ENCODE assay signal across 33 cellular contexts in the genomic region with DNA sequence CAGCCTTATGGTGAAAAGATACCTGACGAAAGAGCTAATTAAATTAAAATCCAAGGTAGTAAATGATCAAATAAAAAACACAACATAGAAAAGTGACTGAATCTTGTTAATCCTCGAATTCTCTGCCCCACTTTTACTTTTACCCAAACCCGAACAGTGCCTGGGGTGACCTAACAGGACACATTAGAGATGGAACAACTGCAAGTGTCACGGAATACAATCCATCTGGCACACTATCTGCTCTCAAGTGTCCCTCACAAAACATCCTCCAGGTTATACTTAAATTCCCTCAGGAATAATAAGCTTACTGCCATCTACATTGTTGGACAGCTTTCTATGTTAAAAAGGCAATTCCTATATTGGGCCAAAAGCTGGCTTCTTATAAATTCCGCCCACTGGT.
"Had no signal": no experiment of that assay in that cellular context is flagged by ENCODE, and none has a peak within 500 bp of the region (broad histone marks: within the 10 kb centered on the region; RNA-seq: fewer than 3 reads in every experiment).

No MANE protein-coding gene starts in this region.

- DNase-seq: Karpas-422, Kasumi-1, MG63, MM.1S, MV-4-11, NCI-H1048, NCI-H1092, NCI-H1092 treated with DMSO at 0.1 percent for 48 hours, NCI-H1105, NCI-H1105 treated with DMSO at 0.1 percent for 48 hours, NCI-H1417, NCI-H1417 treated with DMSO at 0.1 percent for 48 hours, NCI-H1436, NCI-H1436 treated with DMSO at 0.1 percent for 48 hours, NCI-H146, NCI-H1694, NCI-H1694 treated with DMSO at 0.1 percent for 48 hours, NCI-H187, NCI-H187 treated with DMSO at 0.1 percent for 48 hours, NCI-H1930, NCI-H2029, NCI-H2029 treated with DMSO at 0.1 percent for 48 hours, NCI-H2081, NCI-H2081 treated with DMSO at 0.1 percent for 48 hours, NCI-H2107, NCI-H2171, NCI-H2171 treated with DMSO at 0.1 percent for 48 hours, NCI-H2227 treated with DMSO at 0.1 percent for 48 hours, NCI-H345, NCI-H446, NCI-H446 treated with DMSO at 0.1 percent for 48 hours, NCI-H510A, NCI-H510A treated with DMSO at 0.1 percent for 48 hours had no signal

- H3K27me3 ChIP-seq: MG63 had no signal

- H3K9me3 ChIP-seq: MG63 had no signal

- H3K36me3 ChIP-seq: MG63 had no signal

- H3K4me3 ChIP-seq: MG63 had no signal
